In genomic region chr9:35609001-35609819, GRCh38 we compare ENCODE assay signal across 15 cellular contexts. TPM values are rescaled to one million over a fixed set of nuclear protein-coding genes. Genes with fewer than 3 reads are reported as not detected.
"Had no signal": no experiment of that assay in that cellular context is flagged by ENCODE, and none has a peak within 500 bp of the region (broad histone marks: within the 10 kb centered on the region; RNA-seq: fewer than 3 reads in every experiment).

No MANE protein-coding gene starts in this region.

- H3K9me3 ChIP-seq: mucosa of descending colon, prostate gland had no signal

- H3K36me3 Mint-ChIP-seq: activated naive CD4-positive, alpha-beta T cell treated with anti-CD3 and anti-CD28 coated beads, Interleukin-2, amount 50 U/mL, for 24 hours; natural killer cell treated with Interleukin-12 subunit alpha and Interleukin-12 subunit beta and Interleukin-15 and Interleukin-18, amount 100 ng/mL, for 72 hours had no signal

- H3K27me3 Mint-ChIP-seq: activated naive CD4-positive, alpha-beta T cell treated with anti-CD3 and anti-CD28 coated beads, Interleukin-2, amount 50 U/mL, for 24 hours; central memory CD8-positive, alpha-beta T cell; natural killer cell treated with Interleukin-12 subunit alpha and Interleukin-12 subunit beta and Interleukin-15 and Interleukin-18, amount 100 ng/mL, for 72 hours had no signal

- DNase-seq: dermis blood vessel endothelial cell, immature natural killer cell, occipital lobe, SW 1271, trophoblast cell had no signal

- ATAC-seq: esophagus mucosa; left colon; mucosa of descending colon; natural killer cell treated with Interleukin-12 subunit alpha and Interleukin-12 subunit beta and Interleukin-15 and Interleukin-18, amount 100 ng/mL, for 72 hours; sciatic nerve had no signal

- H3K27ac ChIP-seq: prostate gland had no signal

- H3K9me3 Mint-ChIP-seq: activated naive CD4-positive, alpha-beta T cell treated with anti-CD3 and anti-CD28 coated beads, Interleukin-2, amount 50 U/mL, for 24 hours; central memory CD8-positive, alpha-beta T cell; natural killer cell treated with Interleukin-12 subunit alpha and Interleukin-12 subunit beta and Interleukin-15 and Interleukin-18, amount 100 ng/mL, for 72 hours; T-helper 2 cell treated with Interferon-gamma antibody and Interleukin-4, amounts not matched to agents 5 μg/mL and 100 μg/mL, for 36 hours had no signal

- H3K4me3 Mint-ChIP-seq: activated naive CD4-positive, alpha-beta T cell treated with anti-CD3 and anti-CD28 coated beads, Interleukin-2, amount 50 U/mL, for 24 hours; central memory CD8-positive, alpha-beta T cell; natural killer cell treated with Interleukin-12 subunit alpha and Interleukin-12 subunit beta and Interleukin-15 and Interleukin-18, amount 100 ng/mL, for 72 hours; T-helper 2 cell treated with Interferon-gamma antibody and Interleukin-4, amounts not matched to agents 5 μg/mL and 100 μg/mL, for 36 hours had no signal

- H3K27ac Mint-ChIP-seq: natural killer cell treated with Interleukin-12 subunit alpha and Interleukin-12 subunit beta and Interleukin-15 and Interleukin-18, amount 100 ng/mL, for 72 hours; T-helper 2 cell treated with Interferon-gamma antibody and Interleukin-4, amounts not matched to agents 5 μg/mL and 100 μg/mL, for 36 hours had no signal

- H3K4me3 ChIP-seq: lung, mucosa of descending colon, prostate gland had no signal

RNA-seq across cellular contexts. Expression of gene CD72, which starts 9.0 kb away (rescaled TPM):
- total RNA-seq: dermis blood vessel endothelial cell had no signal

RNA-seq across cellular contexts. Expression of gene SIT1, which starts 41.5 kb away (rescaled TPM):
- total RNA-seq: dermis blood vessel endothelial cell, occipital lobe had no signal
